9 cellular contexts compared by ENCODE assay signal in the genomic region with DNA sequence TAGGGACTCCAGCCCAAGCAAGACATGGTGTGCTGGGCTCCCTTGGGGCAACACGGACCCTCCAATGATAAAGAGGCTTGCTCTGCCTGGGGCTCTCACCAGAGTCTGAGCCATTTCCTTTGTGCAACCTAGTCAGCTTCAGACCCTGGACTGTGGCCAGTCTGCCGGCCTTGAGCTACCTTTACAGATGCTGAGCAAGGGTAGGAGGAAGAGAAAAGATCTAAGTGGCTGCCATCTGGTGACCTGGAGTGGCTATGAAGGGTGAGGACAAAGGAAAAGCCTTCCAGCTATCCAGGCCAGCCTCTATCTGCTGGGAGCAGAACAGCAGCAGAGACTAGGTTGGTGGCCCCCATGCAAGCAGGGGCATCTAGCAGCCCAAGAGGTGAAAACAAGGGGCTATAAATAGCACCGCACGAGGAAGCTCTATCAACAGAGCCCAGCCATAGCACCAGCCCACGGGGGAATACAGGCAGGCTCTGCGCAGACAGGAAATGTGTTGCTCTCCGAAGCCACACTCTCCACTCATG.
DNase-seq lines count a peak whose midpoint lies in the region; ATAC-seq lines count a peak whose summit lies in the region.
"Had no signal": no experiment of that assay in that cellular context is flagged by ENCODE, and none has a peak within 500 bp of the region (broad histone marks: within the 10 kb centered on the region; RNA-seq: fewer than 3 reads in every experiment).

No MANE protein-coding gene starts in this region.

- H3K27ac Mint-ChIP-seq in activated naive CD8-positive, alpha-beta T cell treated with anti-CD3 and anti-CD28 coated beads, Interleukin-2, amount 50 U/mL, for 24 hours, result no peak overlapping the region
- peak overlapping the region; percentile 88 for H3K27ac Mint-ChIP-seq in memory B cell

- no peaks in the 10 kb centered on the region for H3K9me3 Mint-ChIP-seq in activated naive CD8-positive, alpha-beta T cell treated with anti-CD3 and anti-CD28 coated beads, Interleukin-2, amount 50 U/mL, for 24 hours
- H3K9me3 Mint-ChIP-seq in memory B cell, result no peaks in the 10 kb centered on the region

- H3K4me1 Mint-ChIP-seq in activated naive CD8-positive, alpha-beta T cell treated with anti-CD3 and anti-CD28 coated beads, Interleukin-2, amount 50 U/mL, for 24 hours, result peaks cover 21% of the 10 kb centered on the region
- H3K4me1 Mint-ChIP-seq in memory B cell, result peaks cover 21% of the 10 kb centered on the region

- no peak overlapping the region for H3K4me3 Mint-ChIP-seq in activated naive CD8-positive, alpha-beta T cell treated with anti-CD3 and anti-CD28 coated beads, Interleukin-2, amount 50 U/mL, for 24 hours
- peak overlapping the region; percentile 73 for H3K4me3 Mint-ChIP-seq in memory B cell

- no peaks in the 10 kb centered on the region for H3K27me3 Mint-ChIP-seq in activated naive CD8-positive, alpha-beta T cell treated with anti-CD3 and anti-CD28 coated beads, Interleukin-2, amount 50 U/mL, for 24 hours
- H3K27me3 Mint-ChIP-seq in memory B cell, result no peaks in the 10 kb centered on the region

- peaks cover 18% of the 10 kb centered on the region for H3K36me3 Mint-ChIP-seq in activated naive CD8-positive, alpha-beta T cell treated with anti-CD3 and anti-CD28 coated beads, Interleukin-2, amount 50 U/mL, for 24 hours (ENCODE audit: low read depth)
- peaks cover 25% of the 10 kb centered on the region for H3K36me3 Mint-ChIP-seq in memory B cell

- ATAC-seq in HG03064 (IDR thresholded peaks at IDR 0.05; ENCODE audit: low read depth, unreplicated experiment) (peak; percentile 72), memory B cell (ENCODE audit: low read depth) (peak; percentile 89)
- peak; percentile 31 for ATAC-seq in activated naive CD8-positive, alpha-beta T cell treated with anti-CD3 and anti-CD28 coated beads, Interleukin-2, amount 50 U/mL, for 24 hours

- DNase-seq in DMS153 treated with DMSO at 0.1 percent for 48 hours (lab: John Stamatoyannopoulos, UW; ENCODE audit: unreplicated experiment) (peak; percentile 57), memory B cell (ENCODE audit: low spot score in 2 of 2) (no peak), mesenteric fat pad (ENCODE audit: low spot score) (no peak), SIG-M5 treated with dmso at 0.1 percent for 504 hours (lab: John Stamatoyannopoulos, UW; ENCODE audit: unreplicated experiment) (no peak), SW 1271 (lab: John Stamatoyannopoulos, UW) (no peak)
- DNase-seq in activated naive CD8-positive, alpha-beta T cell treated with anti-CD3 and anti-CD28 coated beads, Interleukin-2, amount 50 U/mL, for 24 hours, result no peak
- no peak for DNase-seq in activated CD8-positive, alpha-beta memory T cell treated with anti-CD3 and anti-CD28 coated beads, Interleukin-2, amount 50 U/mL, for 4 hours
- DNase-seq: activated T-cell treated with anti-CD3 and anti-CD28 coated beads for 4 hours had no signal

Comparison
In these comparisons a context has a peak if more than half of its experiments do, and no peak if none do; other contexts are left out.
1. ATAC-seq: peak in every context shown above with its lines; median percentile 89 in memory B cell; 72 in HG03064; 31 in activated naive CD8-positive, alpha-beta T cell treated with anti-CD3 and anti-CD28 coated beads, Interleukin-2, amount 50 U/mL, for 24 hours.